11 cellular contexts compared by ENCODE assay signal in genomic region chr2:135664623-135665068, GRCh38.
DNase-seq lines count a peak whose midpoint lies in the region; ATAC-seq and TF ChIP-seq lines count a peak whose summit lies in the region.
"Had no signal": no experiment of that assay in that cellular context is flagged by ENCODE, and none has a peak within 500 bp of the region (broad histone marks: within the 10 kb centered on the region; RNA-seq: fewer than 3 reads in every experiment).

No MANE protein-coding gene starts in this region.

- H3K27ac Mint-ChIP-seq in WTC11, result peak overlapping the region; percentile 26

- CTCF ChIA-PET in WTC11 (lab: Charles Lee), result interaction anchor here (1.0 kb wide), 1 partner anchor 45 kb away, joined by 4 read pairs; no protein-coding TSS in a partner anchor

- no peaks in the 10 kb centered on the region for H3K27me3 Mint-ChIP-seq in WTC11 (ENCODE audit: low read depth)

- ATAC-seq in GM18909 (IDR thresholded peaks at IDR 0.05; ENCODE audit: poor library complexity, unreplicated experiment) (peak; percentile 86), HG03025 (IDR thresholded peaks at IDR 0.05; ENCODE audit: low FRiP score, unreplicated experiment) (peak; percentile 89), WTC11 (no peak)
- ATAC-seq: body of pancreas had no signal

- DNase-seq in AG10803 (ENCODE audit: low read depth) (peak; percentile 9), WTC11 (ENCODE audit: low spot score) (no peak), islet precursor cell (no peak), HuH-7.5 (ENCODE audit: low spot score) (no peak), substantia nigra (lab: John Stamatoyannopoulos, UW) (no peak), C1 segment of cervical spinal cord (lab: John Stamatoyannopoulos, UW) (no peak)
- DNase-seq: body of pancreas, tibial artery had no signal

- no peak overlapping the region for H3K4me3 Mint-ChIP-seq in WTC11
- H3K4me3 Mint-ChIP-seq: neural crest cell had no signal

- H3K27ac ChIP-seq in substantia nigra (ENCODE audit: low read depth, low read length, poor library complexity, severe bottlenecking), result no peak overlapping the region
- H3K27ac ChIP-seq: body of pancreas, tibial artery had no signal

- H3K4me3 ChIP-seq in AG10803 (ENCODE audit: low read length), result no peak overlapping the region
- H3K4me3 ChIP-seq: body of pancreas, tibial artery had no signal

- POLR2A ChIA-PET in WTC11 (lab: Charles Lee), result no interaction called here

- H3K4me1 Mint-ChIP-seq in WTC11, result peaks cover 23% of the 10 kb centered on the region

- TF ChIP-seq CTCF in AG10803 (conservative IDR thresholded peaks at IDR 0.05; ENCODE audit: low read length) (no peak), WTC11 (IDR thresholded peaks at IDR 0.05) (no peak)

- no peaks in the 10 kb centered on the region for H3K9me3 Mint-ChIP-seq in WTC11
- H3K9me3 Mint-ChIP-seq: neural crest cell had no signal

- peaks cover 29% of the 10 kb centered on the region for H3K36me3 Mint-ChIP-seq in WTC11

TF ChIP-seq in WTC11, 78 proteins besides CTCF, POLR2A, EP300 and RAD21:
- TF ChIP-seq IRF2 (CRISPR knock-in tag; IDR thresholded peaks at IDR 0.05; ENCODE audit: borderline replicate concordance, low read depth), result no peak
- TF ChIP-seq ZNF121 (CRISPR knock-in tag; IDR thresholded peaks at IDR 0.05), result no peak
- TF ChIP-seq NFYB (CRISPR knock-in tag; conservative IDR thresholded peaks at IDR 0.05; ENCODE audit: low read depth), result no peak
- no peak for TF ChIP-seq MXD4 (CRISPR knock-in tag; IDR thresholded peaks at IDR 0.05; ENCODE audit: borderline replicate concordance)
- TF ChIP-seq, protein P1, sequence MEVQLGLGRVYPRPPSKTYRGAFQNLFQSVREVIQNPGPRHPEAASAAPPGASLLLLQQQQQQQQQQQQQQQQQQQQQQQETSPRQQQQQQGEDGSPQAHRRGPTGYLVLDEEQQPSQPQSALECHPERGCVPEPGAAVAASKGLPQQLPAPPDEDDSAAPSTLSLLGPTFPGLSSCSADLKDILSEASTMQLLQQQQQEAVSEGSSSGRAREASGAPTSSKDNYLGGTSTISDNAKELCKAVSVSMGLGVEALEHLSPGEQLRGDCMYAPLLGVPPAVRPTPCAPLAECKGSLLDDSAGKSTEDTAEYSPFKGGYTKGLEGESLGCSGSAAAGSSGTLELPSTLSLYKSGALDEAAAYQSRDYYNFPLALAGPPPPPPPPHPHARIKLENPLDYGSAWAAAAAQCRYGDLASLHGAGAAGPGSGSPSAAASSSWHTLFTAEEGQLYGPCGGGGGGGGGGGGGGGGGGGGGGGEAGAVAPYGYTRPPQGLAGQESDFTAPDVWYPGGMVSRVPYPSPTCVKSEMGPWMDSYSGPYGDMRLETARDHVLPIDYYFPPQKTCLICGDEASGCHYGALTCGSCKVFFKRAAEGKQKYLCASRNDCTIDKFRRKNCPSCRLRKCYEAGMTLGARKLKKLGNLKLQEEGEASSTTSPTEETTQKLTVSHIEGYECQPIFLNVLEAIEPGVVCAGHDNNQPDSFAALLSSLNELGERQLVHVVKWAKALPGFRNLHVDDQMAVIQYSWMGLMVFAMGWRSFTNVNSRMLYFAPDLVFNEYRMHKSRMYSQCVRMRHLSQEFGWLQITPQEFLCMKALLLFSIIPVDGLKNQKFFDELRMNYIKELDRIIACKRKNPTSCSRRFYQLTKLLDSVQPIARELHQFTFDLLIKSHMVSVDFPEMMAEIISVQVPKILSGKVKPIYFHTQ (CRISPR knock-in tag; IDR thresholded peaks at IDR 0.05), result no peak
- no peak for TF ChIP-seq ZNF219 (CRISPR knock-in tag; IDR thresholded peaks at IDR 0.05; ENCODE audit: borderline replicate concordance)
